ENCODE assay signal across 11 cellular contexts in genomic region chr2:130187789-130188431, GRCh38. TPM values are rescaled to one million over a fixed set of nuclear protein-coding genes. Genes with fewer than 3 reads are reported as not detected.
A peak's percentile ranks its signal among the peaks of the same experiment; 100 is the strongest.
DNase-seq lines count a peak whose midpoint lies in the region; ATAC-seq, FAIRE-seq and TF ChIP-seq lines count a peak whose summit lies in the region.
"Not testable (repeated sequence)": the region's sequence is repeated elsewhere in the genome, so short reads cannot be mapped to it uniquely, and the experiment has no call there.
"Had no signal": no experiment of that assay in that cellular context is flagged by ENCODE, and none has a peak within 500 bp of the region (broad histone marks: within the 10 kb centered on the region; RNA-seq: fewer than 3 reads in every experiment).

No MANE protein-coding gene starts in this region.

- H4K20me1 ChIP-seq in DND-41 (ENCODE audit: insufficient read depth, low read length) = peaks cover 44% of the 10 kb centered on the region
- H4K20me1 ChIP-seq in GM12878 (ENCODE audit: control insufficient read depth, insufficient read depth) = not testable (repeated sequence)

- not testable (repeated sequence) for H3K27me3 Mint-ChIP-seq in WTC11 (ENCODE audit: low read depth); stimulated activated naive CD8-positive, alpha-beta T cell treated with anti-CD3 and anti-CD28 coated beads, Interleukin-15, amount 100 ng/mL, for 72 hours

- not testable (repeated sequence) for H2AFZ ChIP-seq in DND-41 (ENCODE audit: low read depth, low read length); GM12878 (ENCODE audit: control insufficient read depth, low read depth, low read length)

- H3K27me3 ChIP-seq in DND-41 (ENCODE audit: insufficient read depth, low read length, poor library complexity); HUES6 (ENCODE audit: control insufficient read depth, insufficient read depth, low read length); GM12878 (replicated peaks in 1 of 2; ENCODE audit: control insufficient read depth in 2 of 2, insufficient read depth in 2 of 2, low read length in 1 of 2); mesendoderm (ENCODE audit: insufficient read depth, low read length, poor library complexity): not testable (repeated sequence)

- DNase-seq in DND-41; WTC11 (ENCODE audit: low spot score); GM12878 (ENCODE audit: low read depth, low spot score); stimulated activated naive CD8-positive, alpha-beta T cell treated with anti-CD3 and anti-CD28 coated beads, Interleukin-15, amount 100 ng/mL, for 72 hours: not testable (repeated sequence)
- DNase-seq in mesendoderm = peak; percentile 52

- not testable (repeated sequence) for FAIRE-seq in GM12878 (lab: Jason Lieb, UNC)

- not testable (repeated sequence) for ATAC-seq in DND-41 (ENCODE audit: insufficient read depth, low read depth); GM12878; stimulated activated naive CD8-positive, alpha-beta T cell treated with anti-CD3 and anti-CD28 coated beads, Interleukin-15, amount 100 ng/mL, for 72 hours
- peak; percentile 6; the same call in 1 of the 2 replicates for ATAC-seq in WTC11

- H4K8ac ChIP-seq in mesendoderm (ENCODE audit: low read depth, low read length) = not testable (repeated sequence)

- not testable (repeated sequence) for TF ChIP-seq EP300 in GM12878 (IDR thresholded peaks at IDR 0.05; ENCODE audit: borderline replicate concordance in 1 of 2, control insufficient read depth in 1 of 2, low read depth in 2 of 2, low read length in 2 of 2)

- not testable (repeated sequence) for H3K9me3 Mint-ChIP-seq in WTC11; stimulated activated naive CD8-positive, alpha-beta T cell treated with anti-CD3 and anti-CD28 coated beads, Interleukin-15, amount 100 ng/mL, for 72 hours

- not testable (repeated sequence) for H3K56ac ChIP-seq in mesendoderm (ENCODE audit: low read length)

- in situ Hi-C loops in GM12878 (cut with MboI) = loop anchor here (5.0 kb wide), 1 partner anchor 1299 kb away; no protein-coding TSS in a partner anchor

- intact Hi-C loops in GM12878 (cut with micrococcal nuclease; ENCODE audit: unreplicated experiment) = not testable (repeated sequence)

- not testable (repeated sequence) for H2BK120ac ChIP-seq in mesendoderm (ENCODE audit: low read depth, low read length)

- H3K4me2 ChIP-seq in DND-41 (ENCODE audit: insufficient read depth, low read length); GM12878 (ENCODE audit: control insufficient read depth, insufficient read depth); mesendoderm (ENCODE audit: low read length): not testable (repeated sequence)

- H3K23ac ChIP-seq in mesendoderm (ENCODE audit: low read length) = not testable (repeated sequence)

- not testable (repeated sequence) for BruUV-seq in GM12878 (replicated peaks; lab: Mats Ljungman, UMichigan)

- not testable (repeated sequence) for H3K9ac ChIP-seq in DND-41 (ENCODE audit: low read depth, low read length); GM12878 (ENCODE audit: control insufficient read depth, insufficient read depth, low read length); mesendoderm (ENCODE audit: low read length)
- peak overlapping the region; percentile 37 for H3K9ac ChIP-seq in HUES6 (ENCODE audit: low read length)

- H2AK5ac ChIP-seq in mesendoderm (ENCODE audit: low read length) = not testable (repeated sequence)

- WGBS in GM12878 (ENCODE audit: insufficient coverage, insufficient replicate concordance, low lambda C conversion rate, missing lambda C conversion rate) = 93% methylated on average over 9 of the region's 10 CpGs
- WGBS in mesendoderm (ENCODE audit: extremely low coverage, insufficient coverage, low lambda C conversion rate) = no CpG with 5 or more reads among the region's 10 CpGs

- H2BK5ac ChIP-seq in mesendoderm (ENCODE audit: low read length) = not testable (repeated sequence)

- not testable (repeated sequence) for TF ChIP-seq RAD21 in GM12878 (IDR thresholded peaks at IDR 0.05; ENCODE audit: insufficient read depth, low read depth, low read length)

- CTCF ChIA-PET in WTC11 (lab: Charles Lee) = interaction anchor here (0.6 kb wide), 1 partner anchor 125 kb away, joined by 3 read pairs; no protein-coding TSS in a partner anchor
- CTCF ChIA-PET in GM12878 (lab: Yijun Ruan, JAX) = not testable (repeated sequence)

- not testable (repeated sequence) for TF ChIP-seq CTCF in DND-41 (IDR thresholded peaks at IDR 0.05; ENCODE audit: borderline replicate concordance, extremely low read depth, low read length, poor library complexity, severe bottlenecking); WTC11 (IDR thresholded peaks at IDR 0.05); GM12878 (IDR thresholded peaks at IDR 0.05 in 2 of 3, conservative IDR thresholded peaks at IDR 0.05 in 1 of 3; ENCODE audit: control insufficient read depth in 2 of 3, extremely low read depth in 1 of 3, insufficient read depth in 1 of 3, low read depth in 3 of 3, low read length in 3 of 3)

- POLR2A ChIA-PET in WTC11 (lab: Charles Lee); GM12878 (lab: Charles Lee): not testable (repeated sequence)

- H3K36me3 ChIP-seq in DND-41 (ENCODE audit: insufficient read depth, low read length) = peaks cover 48% of the 10 kb centered on the region
- peaks cover 10% of the 10 kb centered on the region for H3K36me3 ChIP-seq in HUES6 (ENCODE audit: control insufficient read depth, insufficient read depth, low read length)
- not testable (repeated sequence) for H3K36me3 ChIP-seq in GM12878 (ENCODE audit: control insufficient read depth in 2 of 2, insufficient read depth in 2 of 2, low read length in 1 of 2); mesendoderm (ENCODE audit: control insufficient read depth, insufficient read depth, low read length)

- RAD21 ChIA-PET in GM12878 (lab: Charles Lee; ENCODE audit: unreplicated experiment) = not testable (repeated sequence)

- H3K4me1 ChIP-seq in DND-41 (ENCODE audit: insufficient read depth, low read length) = peaks cover 18% of the 10 kb centered on the region
- not testable (repeated sequence) for H3K4me1 ChIP-seq in HUES6 (ENCODE audit: control insufficient read depth, insufficient read depth, low read length); GM12878 (ENCODE audit: control insufficient read depth, insufficient read depth, low read length); mesendoderm (ENCODE audit: control insufficient read depth, low read depth, low read length)

- H3K4ac ChIP-seq in mesendoderm (ENCODE audit: low read depth, low read length) = not testable (repeated sequence)

- not testable (repeated sequence) for H3K36me3 Mint-ChIP-seq in WTC11

- H3K4me1 Mint-ChIP-seq in WTC11 = not testable (repeated sequence)
- peaks cover 36% of the 10 kb centered on the region for H3K4me1 Mint-ChIP-seq in stimulated activated naive CD8-positive, alpha-beta T cell treated with anti-CD3 and anti-CD28 coated beads, Interleukin-15, amount 100 ng/mL, for 72 hours

- H3K79me1 ChIP-seq in mesendoderm (ENCODE audit: low read length) = not testable (repeated sequence)

- H3K4me3 Mint-ChIP-seq in WTC11; stimulated activated naive CD8-positive, alpha-beta T cell treated with anti-CD3 and anti-CD28 coated beads, Interleukin-15, amount 100 ng/mL, for 72 hours: not testable (repeated sequence)

- TF ChIP-seq POLR2A in GM12878 (IDR thresholded peaks at IDR 0.05; ENCODE audit: low read depth, low read length) = 0 out of 2 replicates have a peak, but pooled peaks have one; percentile 25

- peak overlapping the region; percentile 13; the same call in 1 of the 2 replicates for H3K27ac ChIP-seq in DND-41 (ENCODE audit: low read length)
- not testable (repeated sequence) for H3K27ac ChIP-seq in HUES6 (ENCODE audit: low read depth, low read length); GM12878 (ENCODE audit: control insufficient read depth, insufficient read depth); mesendoderm (ENCODE audit: low read depth, low read length)

- H3K79me2 ChIP-seq in DND-41 (ENCODE audit: insufficient read depth, low read length) (peaks cover 39% of the 10 kb centered on the region), GM12878 (ENCODE audit: control insufficient read depth, insufficient read depth, low read length) (peaks cover 14% of the 10 kb centered on the region)
- not testable (repeated sequence) for H3K79me2 ChIP-seq in mesendoderm (ENCODE audit: control insufficient read depth, insufficient read depth, low read length)

- SMC1A ChIA-PET in GM12878 (lab: Charles Lee; ENCODE audit: uncharacterized antibody, unreplicated experiment) = not testable (repeated sequence)

- H3K27ac Mint-ChIP-seq in WTC11 = not testable (repeated sequence)
- peak overlapping the region; percentile 12 to 52 for H3K27ac Mint-ChIP-seq in stimulated activated naive CD8-positive, alpha-beta T cell treated with anti-CD3 and anti-CD28 coated beads, Interleukin-15, amount 100 ng/mL, for 72 hours

- not testable (repeated sequence) for H2BK15ac ChIP-seq in mesendoderm (replicated peaks; ENCODE audit: low read depth)

- H3K18ac ChIP-seq in mesendoderm (ENCODE audit: low read length) = not testable (repeated sequence)

- not testable (repeated sequence) for H3K4me3 ChIP-seq in DND-41 (ENCODE audit: low read depth in 1 of 2, low read length in 2 of 2); HUES6 (ENCODE audit: low read depth, low read length); GM12878; mesendoderm (ENCODE audit: low read length)

- not testable (repeated sequence) for H4K5ac ChIP-seq in mesendoderm (ENCODE audit: low read length)

- not testable (repeated sequence) for H3K9me3 ChIP-seq in DND-41 (ENCODE audit: insufficient read depth, low read length, severe bottlenecking); HUES6 (ENCODE audit: control insufficient read depth, insufficient read depth, low read depth, low read length); GM12878 (replicated peaks; ENCODE audit: control insufficient read depth, insufficient read depth, low read length)

RNA-seq across cellular contexts. Expression of gene MZT2B, which starts 5.8 kb away (rescaled TPM):
- 183 to 225 TPM (median 220 TPM) in 3 replicates for total RNA-seq in WTC11 (2021)
- 32.3 and 32.4 TPM in 2 replicates for total RNA-seq in GM12878 (2013; cell fraction: nucleolus; rRNA removed)
- total RNA-seq in GM12878 (2014; rRNA removed) = 321 and 369 TPM in 2 replicates
- total RNA-seq in GM12878 (2014; rRNA removed; fragmentation: Illumina TruSeq; extraction: Trizol) = 45.7 and 51.5 TPM in 2 replicates
- total RNA-seq in GM12878 (2021) = 399 and 409 TPM in 2 replicates
- 73.9 TPM for polyA plus RNA-seq in GM12878 (2011; ENCODE audit: low read depth)
- polyA plus RNA-seq in GM12878 (2011; rRNA removed) = 60.4 and 104 TPM in 2 replicates
- 73.9 and 197 TPM in 2 replicates for polyA plus RNA-seq in GM12878 (2011; cell fraction: cytosol; rRNA removed)
- 64.2 and 65.3 TPM in 2 replicates for polyA plus RNA-seq in GM12878 (2011; cell fraction: nucleus; rRNA removed)
- polyA plus RNA-seq in GM12878 (2012) = 257 and 266 TPM in 2 replicates
- polyA plus RNA-seq in GM12878 (2014; fragmentation: Illumina TruSeq; extraction: Trizol) = 7.2 TPM in 1 of 2 replicates, not detected in the other
- polyA plus RNA-seq in GM12878 (2014; fragmentation: Nextera tagmentation; extraction: Ambion mirVana) = 10 to 100 TPM in 1 of 2 experiments, 1 to 10 TPM in 1; 6.3 to 20.4 TPM
- 292 and 388 TPM in 2 replicates for polyA plus RNA-seq in GM12878 (2014; rRNA removed)
- polyA plus RNA-seq in GM12878 (2016; fragmentation: Nextera tagmentation; extraction: Ambion mirVana) = 100 to 1,000 TPM; 294 to 320 TPM
- 6.4 and 15.5 TPM in 2 replicates for polyA minus RNA-seq in GM12878 (2011; rRNA and poly(A)+ RNA removed)
- 32.7 and 37.4 TPM in 2 replicates for polyA minus RNA-seq in GM12878 (2011; cell fraction: cytosol; rRNA and poly(A)+ RNA removed)
- 19.1 and 33.1 TPM in 2 replicates for polyA minus RNA-seq in GM12878 (2011; cell fraction: nucleus; rRNA and poly(A)+ RNA removed)
- polyA plus RNA-seq in mesendoderm (2013, experiment 1 of 2) = 134 TPM
- polyA plus RNA-seq in mesendoderm (2013, experiment 2 of 2) = 130 TPM

RNA-seq across cellular contexts. Expression of gene SMPD4, which starts 6.5 kb away (rescaled TPM):
- total RNA-seq in WTC11 (2021) (76.7 to 95.8 TPM (median 81.1 TPM) in 3 replicates), GM12878 (2014; rRNA removed) (36.1 and 45.9 TPM in 2 replicates), GM12878 (2014; rRNA removed; fragmentation: Illumina TruSeq; extraction: Trizol) (23.7 and 27.1 TPM in 2 replicates), GM12878 (2021) (78.2 and 79.5 TPM in 2 replicates)
- total RNA-seq in GM12878 (2013; cell fraction: nucleolus; rRNA removed) = 50.9 and 62.7 TPM in 2 replicates
- polyA plus RNA-seq in GM12878 (2011; ENCODE audit: low read depth) = 24.0 TPM
- polyA plus RNA-seq in GM12878 (2011; rRNA removed) (13.7 and 26.0 TPM in 2 replicates), GM12878 (2014; fragmentation: Illumina TruSeq; extraction: Trizol) (23.4 and 45.4 TPM in 2 replicates), GM12878 (2014; fragmentation: Nextera tagmentation; extraction: Ambion mirVana) (10 to 100 TPM in 1 of 2 experiments, 1 to 10 TPM in 1; 5.0 to 10.4 TPM), GM12878 (2014; rRNA removed) (60.4 and 62.8 TPM in 2 replicates), GM12878 (2016; fragmentation: Nextera tagmentation; extraction: Ambion mirVana) (10 to 100 TPM; 79.0 to 82.0 TPM)
- 40.3 and 41.5 TPM in 2 replicates for polyA plus RNA-seq in GM12878 (2011; cell fraction: cytosol; rRNA removed)
- 206 and 236 TPM in 2 replicates for polyA plus RNA-seq in GM12878 (2011; cell fraction: nucleus; rRNA removed)
- 45.1 and 45.4 TPM in 2 replicates for polyA plus RNA-seq in GM12878 (2012)
- polyA minus RNA-seq in GM12878 (2011; rRNA and poly(A)+ RNA removed) = 30.1 and 47.9 TPM in 2 replicates
- 31.5 and 33.1 TPM in 2 replicates for polyA minus RNA-seq in GM12878 (2011; cell fraction: cytosol; rRNA and poly(A)+ RNA removed)
- polyA minus RNA-seq in GM12878 (2011; cell fraction: nucleus; rRNA and poly(A)+ RNA removed) = 49.7 and 96.1 TPM in 2 replicates
- 74.5 TPM for polyA plus RNA-seq in mesendoderm (2013, experiment 1 of 2)
- polyA plus RNA-seq in mesendoderm (2013, experiment 2 of 2) = 73.9 TPM

RNA-seq across cellular contexts. Expression of gene TUBA3E, which starts 10.3 kb away (rescaled TPM):
- total RNA-seq in WTC11 (2021) (0.18 TPM in 1 of 3 replicates, not detected in the others), GM12878 (2014; rRNA removed) (not detected in 2 replicates), GM12878 (2014; rRNA removed; fragmentation: Illumina TruSeq; extraction: Trizol) (not detected in 2 replicates), GM12878 (2021) (not detected in 2 replicates)
- not detected in 2 replicates for total RNA-seq in GM12878 (2013; cell fraction: nucleolus; rRNA removed)
- polyA plus RNA-seq in GM12878 (2011; ENCODE audit: low read depth) = not detected
- polyA plus RNA-seq in GM12878 (2011; rRNA removed) (not detected in 2 replicates), GM12878 (2014; fragmentation: Illumina TruSeq; extraction: Trizol) (not detected in 2 replicates), GM12878 (2014; fragmentation: Nextera tagmentation; extraction: Ambion mirVana) (not detected), GM12878 (2014; rRNA removed) (not detected in 2 replicates), GM12878 (2016; fragmentation: Nextera tagmentation; extraction: Ambion mirVana) (not detected)
- polyA plus RNA-seq in GM12878 (2011; cell fraction: cytosol; rRNA removed) = not detected in 2 replicates
- not detected in 2 replicates for polyA plus RNA-seq in GM12878 (2011; cell fraction: nucleus; rRNA removed)
- not detected in 2 replicates for polyA plus RNA-seq in GM12878 (2012)
- not detected in 2 replicates for polyA minus RNA-seq in GM12878 (2011; rRNA and poly(A)+ RNA removed)
- polyA minus RNA-seq in GM12878 (2011; cell fraction: cytosol; rRNA and poly(A)+ RNA removed) = not detected in 2 replicates
- polyA minus RNA-seq in GM12878 (2011; cell fraction: nucleus; rRNA and poly(A)+ RNA removed) = not detected in 2 replicates
- polyA plus RNA-seq in mesendoderm (2013, experiment 1 of 2) = not detected
- polyA plus RNA-seq in mesendoderm (2013, experiment 2 of 2) = not detected
- total RNA-seq: A172, MCF 10A, Peyer's patch had no signal
- polyA plus RNA-seq: BJ had no signal

RNA-seq across cellular contexts. Expression of gene CCDC74B, which starts 43.0 kb away (rescaled TPM):
- total RNA-seq in WTC11 (2021) = 2.8 to 5.4 TPM (median 3.4 TPM) in 3 replicates
- total RNA-seq in GM12878 (2013; cell fraction: nucleolus; rRNA removed) = 6.1 and 10.3 TPM in 2 replicates
- 15.3 and 17.9 TPM in 2 replicates for total RNA-seq in GM12878 (2014; rRNA removed)
- 6.1 and 7.2 TPM in 2 replicates for total RNA-seq in GM12878 (2014; rRNA removed; fragmentation: Illumina TruSeq; extraction: Trizol)
- 14.4 and 15.3 TPM in 2 replicates for total RNA-seq in GM12878 (2021)
- polyA plus RNA-seq in GM12878 (2011; ENCODE audit: low read depth) = 2.8 TPM
- 8.9 and 10.7 TPM in 2 replicates for polyA plus RNA-seq in GM12878 (2011; rRNA removed)
- polyA plus RNA-seq in GM12878 (2011; cell fraction: cytosol; rRNA removed) = 13.9 and 21.5 TPM in 2 replicates
- 98.8 and 108 TPM in 2 replicates for polyA plus RNA-seq in GM12878 (2011; cell fraction: nucleus; rRNA removed)
- polyA plus RNA-seq in GM12878 (2012) = 6.3 and 7.4 TPM in 2 replicates
- polyA plus RNA-seq in GM12878 (2014; fragmentation: Illumina TruSeq; extraction: Trizol) = 2.2 and 6.5 TPM in 2 replicates
- 1 to 10 TPM in 1 of 2 experiments, under 1 TPM in 1; 0.52 to 2.9 TPM for polyA plus RNA-seq in GM12878 (2014; fragmentation: Nextera tagmentation; extraction: Ambion mirVana)
- polyA plus RNA-seq in GM12878 (2014; rRNA removed) = 21.2 and 26.2 TPM in 2 replicates
- polyA plus RNA-seq in GM12878 (2016; fragmentation: Nextera tagmentation; extraction: Ambion mirVana) = 10 to 100 TPM in 1 of 2 experiments, 1 to 10 TPM in 1; 8.8 to 11.3 TPM
- polyA minus RNA-seq in GM12878 (2011; rRNA and poly(A)+ RNA removed) = 2.9 and 8.8 TPM in 2 replicates
- polyA minus RNA-seq in GM12878 (2011; cell fraction: cytosol; rRNA and poly(A)+ RNA removed) = 1.9 and 2.4 TPM in 2 replicates
- 9.1 and 10.7 TPM in 2 replicates for polyA minus RNA-seq in GM12878 (2011; cell fraction: nucleus; rRNA and poly(A)+ RNA removed)
- polyA plus RNA-seq in mesendoderm (2013, experiment 1 of 2) = 2.8 TPM
- 2.4 TPM for polyA plus RNA-seq in mesendoderm (2013, experiment 2 of 2)
- total RNA-seq: MCF 10A had no signal

RNA-seq across cellular contexts. Expression of gene POTEF, which starts 58.9 kb away (rescaled TPM):
- 10.5 to 13.6 TPM (median 13.3 TPM) in 3 replicates for total RNA-seq in WTC11 (2021)
- not detected in 2 replicates for total RNA-seq in GM12878 (2013; cell fraction: nucleolus; rRNA removed)
- total RNA-seq in GM12878 (2014; rRNA removed) = 0.11 TPM in 1 of 2 replicates, not detected in the other
- total RNA-seq in GM12878 (2014; rRNA removed; fragmentation: Illumina TruSeq; extraction: Trizol) = not detected in 2 replicates
- not detected in 2 replicates for total RNA-seq in GM12878 (2021)
- polyA plus RNA-seq in GM12878 (2011; ENCODE audit: low read depth) = not detected
- polyA plus RNA-seq in GM12878 (2011; rRNA removed) = not detected in 2 replicates
- polyA plus RNA-seq in GM12878 (2011; cell fraction: cytosol; rRNA removed) = not detected in 2 replicates
- polyA plus RNA-seq in GM12878 (2011; cell fraction: nucleus; rRNA removed) = not detected in 2 replicates
- not detected in 2 replicates for polyA plus RNA-seq in GM12878 (2012)
- 0.03 TPM in 1 of 2 replicates, not detected in the other for polyA plus RNA-seq in GM12878 (2014; fragmentation: Illumina TruSeq; extraction: Trizol)
- polyA plus RNA-seq in GM12878 (2014; fragmentation: Nextera tagmentation; extraction: Ambion mirVana) = not detected
- 0.05 TPM in 1 of 2 replicates, not detected in the other for polyA plus RNA-seq in GM12878 (2014; rRNA removed)
- polyA plus RNA-seq in GM12878 (2016; fragmentation: Nextera tagmentation; extraction: Ambion mirVana) = not detected
- polyA minus RNA-seq in GM12878 (2011; rRNA and poly(A)+ RNA removed) = not detected in 2 replicates
- not detected in 2 replicates for polyA minus RNA-seq in GM12878 (2011; cell fraction: cytosol; rRNA and poly(A)+ RNA removed)
- not detected in 2 replicates for polyA minus RNA-seq in GM12878 (2011; cell fraction: nucleus; rRNA and poly(A)+ RNA removed)
- polyA plus RNA-seq in mesendoderm (2013, experiment 1 of 2) = 0.01 TPM
- polyA plus RNA-seq in mesendoderm (2013, experiment 2 of 2) = 0.01 TPM
- total RNA-seq: A172, LHCN-M2, MCF 10A had no signal
- polyA plus RNA-seq: BJ had no signal
